9 cellular contexts compared by ENCODE assay signal in the genomic region with DNA sequence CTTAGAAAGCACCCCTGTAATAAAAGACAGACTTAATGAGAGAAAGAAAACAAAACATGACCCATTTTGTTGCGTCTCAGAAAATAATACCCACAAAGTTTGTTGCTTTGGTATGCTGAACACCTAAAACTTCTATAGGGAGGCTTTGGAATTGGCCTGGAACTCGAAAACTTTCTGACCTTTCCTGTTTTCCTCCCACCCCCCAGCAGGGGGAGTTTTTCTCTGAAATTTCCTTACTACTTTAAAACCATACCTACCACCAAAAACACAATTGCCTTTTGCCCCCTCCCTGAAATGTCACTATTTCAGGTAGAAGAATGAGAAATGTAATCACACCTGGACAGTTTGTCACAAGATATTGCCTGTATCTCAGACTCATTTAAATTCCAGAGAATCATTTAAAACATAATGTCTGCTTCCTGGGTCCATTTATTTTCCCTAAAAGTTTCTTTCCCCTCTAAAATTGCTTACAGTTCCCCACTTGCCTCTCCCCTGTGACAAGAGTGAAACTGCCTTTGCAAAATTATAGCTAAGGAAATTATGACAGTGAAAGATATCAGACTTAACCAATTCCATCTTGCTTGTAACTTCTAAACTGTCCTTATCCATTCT.
DNase-seq lines count a peak whose midpoint lies in the region; ATAC-seq and TF ChIP-seq lines count a peak whose summit lies in the region.
"Had no signal": no experiment of that assay in that cellular context is flagged by ENCODE, and none has a peak within 500 bp of the region (broad histone marks: within the 10 kb centered on the region; RNA-seq: fewer than 3 reads in every experiment).

No MANE protein-coding gene starts in this region.

- H3K27ac Mint-ChIP-seq in brain (no peak overlapping the region), osteocyte (ENCODE audit: unreplicated experiment) (no peak overlapping the region)
- no peak overlapping the region for H3K27ac Mint-ChIP-seq in stimulated activated effector memory CD8-positive, alpha-beta T cell treated with anti-CD3 and anti-CD28 coated beads, Interleukin-12 subunit alpha, Interleukin-12 subunit beta, amount 100 ng/mL, for 72 hours
- H3K27ac Mint-ChIP-seq: CD4-positive, alpha-beta memory T cell had no signal

- peaks cover 0 to 8% (median 0%) of the 10 kb centered on the region in 5 experiments for H3K9me3 Mint-ChIP-seq in brain
- peaks cover 10% of the 10 kb centered on the region for H3K9me3 Mint-ChIP-seq in osteocyte (ENCODE audit: unreplicated experiment)
- H3K9me3 Mint-ChIP-seq in stimulated activated effector memory CD8-positive, alpha-beta T cell treated with anti-CD3 and anti-CD28 coated beads, Interleukin-12 subunit alpha, Interleukin-12 subunit beta, amount 100 ng/mL, for 72 hours: peaks cover 13% of the 10 kb centered on the region

- H3K4me3 ChIP-seq in Peyer's patch: no peak overlapping the region

- DNase-seq in NCI-H748 treated with DMSO at 0.1 percent for 48 hours (lab: John Stamatoyannopoulos, UW) (peak; percentile 9), NCI-H748 (lab: John Stamatoyannopoulos, UW; ENCODE audit: unreplicated experiment) (no peak), osteocyte (ENCODE audit: extremely low spot score, unreplicated experiment) (no peak), Peyer's patch (no peak)
- DNase-seq in stimulated activated naive CD8-positive, alpha-beta T cell treated with anti-CD3 and anti-CD28 coated beads, Interleukin-15, Interleukin-2, amounts not matched to agents 100 U/mL and 50 U/mL, for 24 hours: no peak
- DNase-seq in stimulated activated effector memory CD8-positive, alpha-beta T cell treated with anti-CD3 and anti-CD28 coated beads, Interleukin-12 subunit alpha, Interleukin-12 subunit beta, amount 100 ng/mL, for 72 hours (ENCODE audit: low spot score in 2 of 2): no peak

- TF ChIP-seq EP300 in Ishikawa (IDR thresholded peaks at IDR 0.05; ENCODE audit: borderline replicate concordance): no peak

- ATAC-seq in stimulated activated naive CD8-positive, alpha-beta T cell treated with anti-CD3 and anti-CD28 coated beads, Interleukin-15, Interleukin-2, amounts not matched to agents 100 U/mL and 50 U/mL, for 24 hours: no peak
- ATAC-seq in stimulated activated effector memory CD8-positive, alpha-beta T cell treated with anti-CD3 and anti-CD28 coated beads, Interleukin-12 subunit alpha, Interleukin-12 subunit beta, amount 100 ng/mL, for 72 hours: no peak

- no peaks in the 10 kb centered on the region for H3K4me1 ChIP-seq in Peyer's patch

- H3K4me1 Mint-ChIP-seq in brain (peaks cover 7% of the 10 kb centered on the region), osteocyte (ENCODE audit: unreplicated experiment) (peaks cover 4% of the 10 kb centered on the region)
- no peaks in the 10 kb centered on the region for H3K4me1 Mint-ChIP-seq in stimulated activated effector memory CD8-positive, alpha-beta T cell treated with anti-CD3 and anti-CD28 coated beads, Interleukin-12 subunit alpha, Interleukin-12 subunit beta, amount 100 ng/mL, for 72 hours
- H3K4me1 Mint-ChIP-seq: CD4-positive, alpha-beta memory T cell had no signal

- H3K36me3 ChIP-seq in Peyer's patch: no peaks in the 10 kb centered on the region

- no peaks in the 10 kb centered on the region for H3K27me3 ChIP-seq in Peyer's patch

- H3K27ac ChIP-seq in Peyer's patch: no peak overlapping the region

- no peaks in the 10 kb centered on the region for H3K9me3 ChIP-seq in Peyer's patch

- TF ChIP-seq CTCF in brain (conservative IDR thresholded peaks at IDR 0.05) (peak; percentile 38 to 56), osteocyte (IDR thresholded peaks at IDR 0.05) (peak; percentile 51), Peyer's patch (IDR thresholded peaks at IDR 0.05) (peak in 1 of 6 experiments; percentile 18)

- H3K4me3 Mint-ChIP-seq in brain: no peak overlapping the region
- H3K4me3 Mint-ChIP-seq in osteocyte (ENCODE audit: unreplicated experiment): no peak overlapping the region
- H3K4me3 Mint-ChIP-seq in stimulated activated effector memory CD8-positive, alpha-beta T cell treated with anti-CD3 and anti-CD28 coated beads, Interleukin-12 subunit alpha, Interleukin-12 subunit beta, amount 100 ng/mL, for 72 hours: no peak overlapping the region
- H3K4me3 Mint-ChIP-seq: CD4-positive, alpha-beta memory T cell had no signal

- no peaks in the 10 kb centered on the region for H3K27me3 Mint-ChIP-seq in brain
- H3K27me3 Mint-ChIP-seq in osteocyte (ENCODE audit: unreplicated experiment): no peaks in the 10 kb centered on the region
- H3K27me3 Mint-ChIP-seq: CD4-positive, alpha-beta memory T cell had no signal

- TF ChIP-seq RAD21 in Ishikawa (IDR thresholded peaks at IDR 0.05; ENCODE audit: low read depth): peak; percentile 35

- TF ChIP-seq POLR2A in Peyer's patch (IDR thresholded peaks at IDR 0.05): no peak

- H3K36me3 Mint-ChIP-seq in brain: no peaks in the 10 kb centered on the region
- no peaks in the 10 kb centered on the region for H3K36me3 Mint-ChIP-seq in osteocyte (ENCODE audit: unreplicated experiment)
- no peaks in the 10 kb centered on the region for H3K36me3 Mint-ChIP-seq in stimulated activated effector memory CD8-positive, alpha-beta T cell treated with anti-CD3 and anti-CD28 coated beads, Interleukin-12 subunit alpha, Interleukin-12 subunit beta, amount 100 ng/mL, for 72 hours
- H3K36me3 Mint-ChIP-seq: CD4-positive, alpha-beta memory T cell had no signal

TF ChIP-seq in Ishikawa, 13 proteins besides CTCF, POLR2A, EP300 and RAD21:
- no peak for TF ChIP-seq MAX (IDR thresholded peaks at IDR 0.05)
- TF ChIP-seq TCF12 (IDR thresholded peaks at IDR 0.05; ENCODE audit: low read depth): no peak
- TF ChIP-seq ZBTB7A (IDR thresholded peaks at IDR 0.05; ENCODE audit: low read depth): no peak
- TF ChIP-seq REST (IDR thresholded peaks at IDR 0.05; ENCODE audit: low read depth): no peak
- no peak for TF ChIP-seq FOXM1 (IDR thresholded peaks at IDR 0.05; ENCODE audit: borderline replicate concordance, low read depth)
- no peak for TF ChIP-seq CREB1 (IDR thresholded peaks at IDR 0.05; ENCODE audit: low read depth)
- TF ChIP-seq, protein P1, sequence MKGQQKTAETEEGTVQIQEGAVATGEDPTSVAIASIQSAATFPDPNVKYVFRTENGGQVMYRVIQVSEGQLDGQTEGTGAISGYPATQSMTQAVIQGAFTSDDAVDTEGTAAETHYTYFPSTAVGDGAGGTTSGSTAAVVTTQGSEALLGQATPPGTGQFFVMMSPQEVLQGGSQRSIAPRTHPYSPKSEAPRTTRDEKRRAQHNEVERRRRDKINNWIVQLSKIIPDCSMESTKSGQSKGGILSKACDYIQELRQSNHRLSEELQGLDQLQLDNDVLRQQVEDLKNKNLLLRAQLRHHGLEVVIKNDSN (IDR thresholded peaks at IDR 0.05): no peak
- no peak for TF ChIP-seq EGR1 (IDR thresholded peaks at IDR 0.05)
- no peak for TF ChIP-seq CEBPB (IDR thresholded peaks at IDR 0.05)
- TF ChIP-seq TEAD4 (IDR thresholded peaks at IDR 0.05): no peak
- TF ChIP-seq NFIC (IDR thresholded peaks at IDR 0.05): no peak
- no peak for TF ChIP-seq YY1 (IDR thresholded peaks at IDR 0.05; ENCODE audit: low read depth)
